In the genomic region with DNA sequence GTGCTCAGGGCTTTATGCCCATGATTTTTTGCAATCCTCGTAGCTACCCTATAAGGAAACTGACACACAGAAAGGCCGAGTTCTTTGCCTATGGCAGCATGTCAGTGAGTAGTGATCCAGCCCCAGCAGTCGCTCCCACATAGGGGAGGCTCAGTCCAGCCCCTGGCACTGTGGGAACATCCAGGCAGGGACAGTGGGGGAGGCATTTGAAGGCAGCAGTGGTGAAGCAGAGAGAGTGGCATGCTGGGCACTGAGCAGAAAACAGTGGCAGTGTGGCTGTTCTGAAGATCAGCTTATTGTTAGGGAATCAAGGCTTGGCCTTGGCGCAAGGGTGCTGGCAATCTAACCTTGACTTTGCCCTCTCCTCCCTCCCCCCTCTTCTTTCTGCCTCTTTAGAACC, we compare ENCODE assay signal across 1 cellular context.
TF ChIP-seq lines count a peak whose summit lies in the region.

No MANE protein-coding gene starts in this region.

TF ChIP-seq in H1, 55 proteins besides CTCF, POLR2A, EP300 and RAD21 (continued from another document):
- TF ChIP-seq, protein P1, sequence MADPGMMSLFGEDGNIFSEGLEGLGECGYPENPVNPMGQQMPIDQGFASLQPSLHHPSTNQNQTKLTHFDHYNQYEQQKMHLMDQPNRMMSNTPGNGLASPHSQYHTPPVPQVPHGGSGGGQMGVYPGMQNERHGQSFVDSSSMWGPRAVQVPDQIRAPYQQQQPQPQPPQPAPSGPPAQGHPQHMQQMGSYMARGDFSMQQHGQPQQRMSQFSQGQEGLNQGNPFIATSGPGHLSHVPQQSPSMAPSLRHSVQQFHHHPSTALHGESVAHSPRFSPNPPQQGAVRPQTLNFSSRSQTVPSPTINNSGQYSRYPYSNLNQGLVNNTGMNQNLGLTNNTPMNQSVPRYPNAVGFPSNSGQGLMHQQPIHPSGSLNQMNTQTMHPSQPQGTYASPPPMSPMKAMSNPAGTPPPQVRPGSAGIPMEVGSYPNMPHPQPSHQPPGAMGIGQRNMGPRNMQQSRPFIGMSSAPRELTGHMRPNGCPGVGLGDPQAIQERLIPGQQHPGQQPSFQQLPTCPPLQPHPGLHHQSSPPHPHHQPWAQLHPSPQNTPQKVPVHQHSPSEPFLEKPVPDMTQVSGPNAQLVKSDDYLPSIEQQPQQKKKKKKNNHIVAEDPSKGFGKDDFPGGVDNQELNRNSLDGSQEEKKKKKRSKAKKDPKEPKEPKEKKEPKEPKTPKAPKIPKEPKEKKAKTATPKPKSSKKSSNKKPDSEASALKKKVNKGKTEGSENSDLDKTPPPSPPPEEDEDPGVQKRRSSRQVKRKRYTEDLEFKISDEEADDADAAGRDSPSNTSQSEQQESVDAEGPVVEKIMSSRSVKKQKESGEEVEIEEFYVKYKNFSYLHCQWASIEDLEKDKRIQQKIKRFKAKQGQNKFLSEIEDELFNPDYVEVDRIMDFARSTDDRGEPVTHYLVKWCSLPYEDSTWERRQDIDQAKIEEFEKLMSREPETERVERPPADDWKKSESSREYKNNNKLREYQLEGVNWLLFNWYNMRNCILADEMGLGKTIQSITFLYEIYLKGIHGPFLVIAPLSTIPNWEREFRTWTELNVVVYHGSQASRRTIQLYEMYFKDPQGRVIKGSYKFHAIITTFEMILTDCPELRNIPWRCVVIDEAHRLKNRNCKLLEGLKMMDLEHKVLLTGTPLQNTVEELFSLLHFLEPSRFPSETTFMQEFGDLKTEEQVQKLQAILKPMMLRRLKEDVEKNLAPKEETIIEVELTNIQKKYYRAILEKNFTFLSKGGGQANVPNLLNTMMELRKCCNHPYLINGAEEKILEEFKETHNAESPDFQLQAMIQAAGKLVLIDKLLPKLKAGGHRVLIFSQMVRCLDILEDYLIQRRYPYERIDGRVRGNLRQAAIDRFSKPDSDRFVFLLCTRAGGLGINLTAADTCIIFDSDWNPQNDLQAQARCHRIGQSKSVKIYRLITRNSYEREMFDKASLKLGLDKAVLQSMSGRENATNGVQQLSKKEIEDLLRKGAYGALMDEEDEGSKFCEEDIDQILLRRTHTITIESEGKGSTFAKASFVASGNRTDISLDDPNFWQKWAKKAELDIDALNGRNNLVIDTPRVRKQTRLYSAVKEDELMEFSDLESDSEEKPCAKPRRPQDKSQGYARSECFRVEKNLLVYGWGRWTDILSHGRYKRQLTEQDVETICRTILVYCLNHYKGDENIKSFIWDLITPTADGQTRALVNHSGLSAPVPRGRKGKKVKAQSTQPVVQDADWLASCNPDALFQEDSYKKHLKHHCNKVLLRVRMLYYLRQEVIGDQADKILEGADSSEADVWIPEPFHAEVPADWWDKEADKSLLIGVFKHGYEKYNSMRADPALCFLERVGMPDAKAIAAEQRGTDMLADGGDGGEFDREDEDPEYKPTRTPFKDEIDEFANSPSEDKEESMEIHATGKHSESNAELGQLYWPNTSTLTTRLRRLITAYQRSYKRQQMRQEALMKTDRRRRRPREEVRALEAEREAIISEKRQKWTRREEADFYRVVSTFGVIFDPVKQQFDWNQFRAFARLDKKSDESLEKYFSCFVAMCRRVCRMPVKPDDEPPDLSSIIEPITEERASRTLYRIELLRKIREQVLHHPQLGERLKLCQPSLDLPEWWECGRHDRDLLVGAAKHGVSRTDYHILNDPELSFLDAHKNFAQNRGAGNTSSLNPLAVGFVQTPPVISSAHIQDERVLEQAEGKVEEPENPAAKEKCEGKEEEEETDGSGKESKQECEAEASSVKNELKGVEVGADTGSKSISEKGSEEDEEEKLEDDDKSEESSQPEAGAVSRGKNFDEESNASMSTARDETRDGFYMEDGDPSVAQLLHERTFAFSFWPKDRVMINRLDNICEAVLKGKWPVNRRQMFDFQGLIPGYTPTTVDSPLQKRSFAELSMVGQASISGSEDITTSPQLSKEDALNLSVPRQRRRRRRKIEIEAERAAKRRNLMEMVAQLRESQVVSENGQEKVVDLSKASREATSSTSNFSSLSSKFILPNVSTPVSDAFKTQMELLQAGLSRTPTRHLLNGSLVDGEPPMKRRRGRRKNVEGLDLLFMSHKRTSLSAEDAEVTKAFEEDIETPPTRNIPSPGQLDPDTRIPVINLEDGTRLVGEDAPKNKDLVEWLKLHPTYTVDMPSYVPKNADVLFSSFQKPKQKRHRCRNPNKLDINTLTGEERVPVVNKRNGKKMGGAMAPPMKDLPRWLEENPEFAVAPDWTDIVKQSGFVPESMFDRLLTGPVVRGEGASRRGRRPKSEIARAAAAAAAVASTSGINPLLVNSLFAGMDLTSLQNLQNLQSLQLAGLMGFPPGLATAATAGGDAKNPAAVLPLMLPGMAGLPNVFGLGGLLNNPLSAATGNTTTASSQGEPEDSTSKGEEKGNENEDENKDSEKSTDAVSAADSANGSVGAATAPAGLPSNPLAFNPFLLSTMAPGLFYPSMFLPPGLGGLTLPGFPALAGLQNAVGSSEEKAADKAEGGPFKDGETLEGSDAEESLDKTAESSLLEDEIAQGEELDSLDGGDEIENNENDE (IDR thresholded peaks at IDR 0.05; ENCODE audit: insufficient replicate concordance, low read length) = no peak
- TF ChIP-seq JUN (IDR thresholded peaks at IDR 0.05; ENCODE audit: low read depth, low read length) (no peak), SIN3A (conservative IDR thresholded peaks at IDR 0.05 in 1 of 2, IDR thresholded peaks at IDR 0.05 in 1 of 2; ENCODE audit: low read depth in 1 of 2, low read length in 2 of 2) (no peak), ASH2L (IDR thresholded peaks at IDR 0.05; ENCODE audit: low read length) (no peak), GTF2F1 (IDR thresholded peaks at IDR 0.05; ENCODE audit: borderline replicate concordance, low read depth, low read length) (no peak), SP2 (IDR thresholded peaks at IDR 0.05; ENCODE audit: low read length) (no peak), MAFK (IDR thresholded peaks at IDR 0.05; ENCODE audit: low read depth, low read length) (no peak), TCF12 (IDR thresholded peaks at IDR 0.05; ENCODE audit: low read depth, low read length) (no peak)
TF ChIP-seq in H1: peak in this region for 0.
